1 cellular context compared by ENCODE assay signal in the genomic region with DNA sequence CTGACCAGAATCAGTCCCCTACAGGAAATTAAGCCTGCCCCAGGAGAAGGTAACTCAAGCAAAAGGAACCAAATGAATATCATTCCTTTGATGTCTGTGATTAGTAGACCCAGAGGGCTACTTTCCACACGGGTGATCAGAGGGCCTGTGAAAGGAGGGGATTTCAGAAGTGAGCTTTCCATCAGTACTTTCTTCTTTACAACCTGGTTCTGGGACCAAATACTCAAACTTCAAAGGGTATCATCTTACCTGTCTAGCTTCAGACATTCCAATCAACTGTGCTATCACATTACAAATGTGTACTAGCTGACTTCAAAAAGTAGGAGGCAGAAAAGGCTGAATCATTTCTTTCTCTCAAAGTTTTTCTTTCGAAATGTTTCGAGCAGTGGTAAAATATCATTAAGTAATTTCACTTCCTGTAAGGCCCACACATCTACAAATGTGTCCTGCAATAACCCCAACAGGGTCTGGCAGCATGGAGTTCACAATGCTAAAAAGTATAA.
TF ChIP-seq lines count a peak whose summit lies in the region.

No MANE protein-coding gene starts in this region.

TF ChIP-seq in WTC11, 78 proteins besides CTCF, POLR2A, EP300 and RAD21 (continued from another document):
- TF ChIP-seq, protein P1, sequence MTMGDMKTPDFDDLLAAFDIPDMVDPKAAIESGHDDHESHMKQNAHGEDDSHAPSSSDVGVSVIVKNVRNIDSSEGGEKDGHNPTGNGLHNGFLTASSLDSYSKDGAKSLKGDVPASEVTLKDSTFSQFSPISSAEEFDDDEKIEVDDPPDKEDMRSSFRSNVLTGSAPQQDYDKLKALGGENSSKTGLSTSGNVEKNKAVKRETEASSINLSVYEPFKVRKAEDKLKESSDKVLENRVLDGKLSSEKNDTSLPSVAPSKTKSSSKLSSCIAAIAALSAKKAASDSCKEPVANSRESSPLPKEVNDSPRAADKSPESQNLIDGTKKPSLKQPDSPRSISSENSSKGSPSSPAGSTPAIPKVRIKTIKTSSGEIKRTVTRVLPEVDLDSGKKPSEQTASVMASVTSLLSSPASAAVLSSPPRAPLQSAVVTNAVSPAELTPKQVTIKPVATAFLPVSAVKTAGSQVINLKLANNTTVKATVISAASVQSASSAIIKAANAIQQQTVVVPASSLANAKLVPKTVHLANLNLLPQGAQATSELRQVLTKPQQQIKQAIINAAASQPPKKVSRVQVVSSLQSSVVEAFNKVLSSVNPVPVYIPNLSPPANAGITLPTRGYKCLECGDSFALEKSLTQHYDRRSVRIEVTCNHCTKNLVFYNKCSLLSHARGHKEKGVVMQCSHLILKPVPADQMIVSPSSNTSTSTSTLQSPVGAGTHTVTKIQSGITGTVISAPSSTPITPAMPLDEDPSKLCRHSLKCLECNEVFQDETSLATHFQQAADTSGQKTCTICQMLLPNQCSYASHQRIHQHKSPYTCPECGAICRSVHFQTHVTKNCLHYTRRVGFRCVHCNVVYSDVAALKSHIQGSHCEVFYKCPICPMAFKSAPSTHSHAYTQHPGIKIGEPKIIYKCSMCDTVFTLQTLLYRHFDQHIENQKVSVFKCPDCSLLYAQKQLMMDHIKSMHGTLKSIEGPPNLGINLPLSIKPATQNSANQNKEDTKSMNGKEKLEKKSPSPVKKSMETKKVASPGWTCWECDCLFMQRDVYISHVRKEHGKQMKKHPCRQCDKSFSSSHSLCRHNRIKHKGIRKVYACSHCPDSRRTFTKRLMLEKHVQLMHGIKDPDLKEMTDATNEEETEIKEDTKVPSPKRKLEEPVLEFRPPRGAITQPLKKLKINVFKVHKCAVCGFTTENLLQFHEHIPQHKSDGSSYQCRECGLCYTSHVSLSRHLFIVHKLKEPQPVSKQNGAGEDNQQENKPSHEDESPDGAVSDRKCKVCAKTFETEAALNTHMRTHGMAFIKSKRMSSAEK (CRISPR knock-in tag; IDR thresholded peaks at IDR 0.05; ENCODE audit: borderline replicate concordance): no peak
- no peak for TF ChIP-seq ZNF121 (CRISPR knock-in tag; IDR thresholded peaks at IDR 0.05)
